In the genomic region with DNA sequence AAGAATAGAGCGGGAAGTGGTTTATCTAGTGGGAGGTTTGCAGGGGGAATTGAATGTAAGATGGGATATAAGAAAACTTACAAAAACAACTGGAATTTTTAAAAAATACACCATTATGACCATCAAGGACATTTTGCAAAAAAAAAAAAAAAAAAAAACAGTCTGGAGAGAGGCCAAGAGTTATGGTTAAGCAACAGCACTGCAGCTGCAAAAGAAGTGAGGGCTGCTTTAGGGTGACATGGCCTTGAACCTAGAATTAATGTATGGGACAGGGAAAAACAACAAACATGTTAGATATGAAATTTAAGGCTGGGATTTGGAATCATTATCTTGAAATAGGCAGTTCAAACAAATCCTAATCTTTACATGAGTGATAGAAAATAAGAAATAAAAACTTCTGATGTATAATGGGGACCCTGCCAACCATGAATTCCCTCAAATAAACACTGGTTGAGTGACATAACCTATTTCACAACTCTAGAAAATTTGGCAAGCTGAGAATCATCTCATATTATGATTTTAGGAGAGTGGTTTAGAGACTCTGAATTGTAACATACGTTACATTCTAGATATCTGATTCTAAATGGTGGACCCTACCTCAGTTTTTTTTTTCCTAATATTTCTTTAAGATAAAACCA, we compare ENCODE assay signal across 1 cellular context.
A peak's percentile ranks its signal among the peaks of the same experiment; 100 is the strongest.
TF ChIP-seq lines count a peak whose summit lies in the region.

No MANE protein-coding gene starts in this region.

TF ChIP-seq in HepG2, 621 proteins besides CTCF, POLR2A, EP300 and RAD21:
- TF ChIP-seq RARA (CRISPR knock-in tag; IDR thresholded peaks at IDR 0.05) (peak; percentile 81), MIER3 (CRISPR knock-in tag; IDR thresholded peaks at IDR 0.05; ENCODE audit: borderline replicate concordance) (no peak), ELF3 (CRISPR knock-in tag; IDR thresholded peaks at IDR 0.05) (no peak), PBX2 (CRISPR knock-in tag; IDR thresholded peaks at IDR 0.05) (no peak), TFDP1 (CRISPR knock-in tag; IDR thresholded peaks at IDR 0.05; ENCODE audit: borderline replicate concordance) (no peak), ZNF362 (CRISPR knock-in tag; IDR thresholded peaks at IDR 0.05; ENCODE audit: borderline replicate concordance) (peak; percentile 51; the same call in 1 of the 2 replicates), TBX3 (IDR thresholded peaks at IDR 0.05; ENCODE audit: borderline replicate concordance) (no peak), NR2F6 (IDR thresholded peaks at IDR 0.05) (0 out of 2 replicates have a peak, but pooled peaks have one; percentile 14), NR2F6 (CRISPR knock-in tag; IDR thresholded peaks at IDR 0.05) (no peak), ZHX2 (IDR thresholded peaks at IDR 0.05; ENCODE audit: low read depth) (no peak), ZHX2 (CRISPR knock-in tag; IDR thresholded peaks at IDR 0.05; ENCODE audit: borderline replicate concordance) (no peak), TEAD3 (CRISPR knock-in tag; optimal IDR thresholded peaks at IDR 0.05; ENCODE audit: borderline replicate concordance) (no peak), PAWR (CRISPR knock-in tag; IDR thresholded peaks at IDR 0.05; ENCODE audit: borderline replicate concordance) (no peak), CEBPB (IDR thresholded peaks at IDR 0.05; ENCODE audit: borderline replicate concordance, low read depth, low read length) (peak; percentile 24; the same call in 1 of the 2 replicates), ZNF605 (CRISPR knock-in tag; IDR thresholded peaks at IDR 0.05) (no peak), CBX1 (IDR thresholded peaks at IDR 0.05; ENCODE audit: low read depth) (no peak)
- TF ChIP-seq, protein P1, sequence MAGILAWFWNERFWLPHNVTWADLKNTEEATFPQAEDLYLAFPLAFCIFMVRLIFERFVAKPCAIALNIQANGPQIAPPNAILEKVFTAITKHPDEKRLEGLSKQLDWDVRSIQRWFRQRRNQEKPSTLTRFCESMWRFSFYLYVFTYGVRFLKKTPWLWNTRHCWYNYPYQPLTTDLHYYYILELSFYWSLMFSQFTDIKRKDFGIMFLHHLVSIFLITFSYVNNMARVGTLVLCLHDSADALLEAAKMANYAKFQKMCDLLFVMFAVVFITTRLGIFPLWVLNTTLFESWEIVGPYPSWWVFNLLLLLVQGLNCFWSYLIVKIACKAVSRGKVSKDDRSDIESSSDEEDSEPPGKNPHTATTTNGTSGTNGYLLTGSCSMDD (CRISPR knock-in tag; IDR thresholded peaks at IDR 0.05) = no peak
